1 cellular context compared by ENCODE assay signal in the genomic region with DNA sequence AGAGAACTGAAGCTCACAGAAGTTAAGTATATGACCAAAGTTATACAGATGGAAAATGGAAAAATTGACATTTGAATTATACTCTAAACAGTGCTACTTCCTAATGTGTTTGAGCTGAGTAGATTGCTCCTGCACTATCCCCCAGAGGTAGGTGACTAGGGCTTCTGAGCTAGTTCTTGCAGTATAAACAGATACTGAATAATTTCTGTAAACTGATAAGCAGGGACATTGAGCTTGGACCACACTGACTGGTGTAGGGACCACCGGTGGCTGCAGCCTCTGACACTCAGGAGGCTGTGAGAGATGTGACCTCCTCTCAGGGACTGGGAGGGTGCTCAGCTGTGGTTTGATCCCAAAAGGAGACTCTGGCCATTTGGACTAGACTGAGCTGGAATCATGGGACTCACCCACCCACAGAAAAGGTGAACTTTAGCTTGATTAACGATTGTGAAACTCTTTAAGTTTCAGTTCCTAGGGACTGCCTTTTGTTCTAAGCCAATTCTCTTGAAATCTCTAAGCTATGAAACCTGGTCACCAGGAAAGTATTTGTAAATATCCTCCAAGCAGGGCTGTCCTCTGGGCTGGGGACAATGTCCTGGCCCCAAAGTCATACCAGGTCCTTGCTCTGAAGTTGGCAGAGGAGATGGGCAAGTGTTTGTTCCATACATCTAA.
TF ChIP-seq lines count a peak whose summit lies in the region.

No MANE protein-coding gene starts in this region.

TF ChIP-seq in GM12878, 131 proteins besides CTCF, POLR2A, EP300 and RAD21 (continued from another document and continues in another):
- no peak for TF ChIP-seq E4F1 (IDR thresholded peaks at IDR 0.05; ENCODE audit: borderline replicate concordance, partially characterized antibody)
- TF ChIP-seq, protein P1, sequence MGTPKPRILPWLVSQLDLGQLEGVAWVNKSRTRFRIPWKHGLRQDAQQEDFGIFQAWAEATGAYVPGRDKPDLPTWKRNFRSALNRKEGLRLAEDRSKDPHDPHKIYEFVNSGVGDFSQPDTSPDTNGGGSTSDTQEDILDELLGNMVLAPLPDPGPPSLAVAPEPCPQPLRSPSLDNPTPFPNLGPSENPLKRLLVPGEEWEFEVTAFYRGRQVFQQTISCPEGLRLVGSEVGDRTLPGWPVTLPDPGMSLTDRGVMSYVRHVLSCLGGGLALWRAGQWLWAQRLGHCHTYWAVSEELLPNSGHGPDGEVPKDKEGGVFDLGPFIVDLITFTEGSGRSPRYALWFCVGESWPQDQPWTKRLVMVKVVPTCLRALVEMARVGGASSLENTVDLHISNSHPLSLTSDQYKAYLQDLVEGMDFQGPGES (IDR thresholded peaks at IDR 0.05), result no peak
- peak; percentile 69; the same call in 1 of the 2 replicates for TF ChIP-seq TBL1XR1 (IDR thresholded peaks at IDR 0.05; ENCODE audit: low read depth, low read length)
- no peak for TF ChIP-seq ZNF622 (IDR thresholded peaks at IDR 0.05)
- TF ChIP-seq SREBF1 (IDR thresholded peaks at IDR 0.05; ENCODE audit: low read length), result no peak
- no peak for TF ChIP-seq BRCA1 (IDR thresholded peaks at IDR 0.05; ENCODE audit: low read depth, low read length)
- TF ChIP-seq BMI1 (IDR thresholded peaks at IDR 0.05; ENCODE audit: borderline replicate concordance), result peak; percentile 56; the same call in 1 of the 2 replicates
- TF ChIP-seq, protein P2, sequence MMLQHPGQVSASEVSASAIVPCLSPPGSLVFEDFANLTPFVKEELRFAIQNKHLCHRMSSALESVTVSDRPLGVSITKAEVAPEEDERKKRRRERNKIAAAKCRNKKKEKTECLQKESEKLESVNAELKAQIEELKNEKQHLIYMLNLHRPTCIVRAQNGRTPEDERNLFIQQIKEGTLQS (IDR thresholded peaks at IDR 0.05; ENCODE audit: borderline replicate concordance, extremely low read depth, low read depth, low read length), result no peak
- no peak for TF ChIP-seq HDGF (IDR thresholded peaks at IDR 0.05)
- TF ChIP-seq NR2F1 (conservative IDR thresholded peaks at IDR 0.05), result peak; percentile 84
- no peak for TF ChIP-seq RB1 (IDR thresholded peaks at IDR 0.05; ENCODE audit: borderline replicate concordance)
- TF ChIP-seq BCL11A (IDR thresholded peaks at IDR 0.05; ENCODE audit: low read depth, low read length), result peak; percentile 89
- TF ChIP-seq NR2C1 (IDR thresholded peaks at IDR 0.05), result no peak
- TF ChIP-seq SP1 (IDR thresholded peaks at IDR 0.05; ENCODE audit: low read depth, low read length), result no peak
- no peak for TF ChIP-seq ZBTB40 (IDR thresholded peaks at IDR 0.05; ENCODE audit: borderline replicate concordance)
- no peak for TF ChIP-seq ZZZ3 (IDR thresholded peaks at IDR 0.05; ENCODE audit: control insufficient read depth, insufficient read length, low read depth)
- TF ChIP-seq, protein P3, sequence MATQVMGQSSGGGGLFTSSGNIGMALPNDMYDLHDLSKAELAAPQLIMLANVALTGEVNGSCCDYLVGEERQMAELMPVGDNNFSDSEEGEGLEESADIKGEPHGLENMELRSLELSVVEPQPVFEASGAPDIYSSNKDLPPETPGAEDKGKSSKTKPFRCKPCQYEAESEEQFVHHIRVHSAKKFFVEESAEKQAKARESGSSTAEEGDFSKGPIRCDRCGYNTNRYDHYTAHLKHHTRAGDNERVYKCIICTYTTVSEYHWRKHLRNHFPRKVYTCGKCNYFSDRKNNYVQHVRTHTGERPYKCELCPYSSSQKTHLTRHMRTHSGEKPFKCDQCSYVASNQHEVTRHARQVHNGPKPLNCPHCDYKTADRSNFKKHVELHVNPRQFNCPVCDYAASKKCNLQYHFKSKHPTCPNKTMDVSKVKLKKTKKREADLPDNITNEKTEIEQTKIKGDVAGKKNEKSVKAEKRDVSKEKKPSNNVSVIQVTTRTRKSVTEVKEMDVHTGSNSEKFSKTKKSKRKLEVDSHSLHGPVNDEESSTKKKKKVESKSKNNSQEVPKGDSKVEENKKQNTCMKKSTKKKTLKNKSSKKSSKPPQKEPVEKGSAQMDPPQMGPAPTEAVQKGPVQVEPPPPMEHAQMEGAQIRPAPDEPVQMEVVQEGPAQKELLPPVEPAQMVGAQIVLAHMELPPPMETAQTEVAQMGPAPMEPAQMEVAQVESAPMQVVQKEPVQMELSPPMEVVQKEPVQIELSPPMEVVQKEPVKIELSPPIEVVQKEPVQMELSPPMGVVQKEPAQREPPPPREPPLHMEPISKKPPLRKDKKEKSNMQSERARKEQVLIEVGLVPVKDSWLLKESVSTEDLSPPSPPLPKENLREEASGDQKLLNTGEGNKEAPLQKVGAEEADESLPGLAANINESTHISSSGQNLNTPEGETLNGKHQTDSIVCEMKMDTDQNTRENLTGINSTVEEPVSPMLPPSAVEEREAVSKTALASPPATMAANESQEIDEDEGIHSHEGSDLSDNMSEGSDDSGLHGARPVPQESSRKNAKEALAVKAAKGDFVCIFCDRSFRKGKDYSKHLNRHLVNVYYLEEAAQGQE (IDR thresholded peaks at IDR 0.05; ENCODE audit: low read depth, low read length), result no peak
- peak; percentile 72; the same call in 1 of the 2 replicates for TF ChIP-seq ATF2 (IDR thresholded peaks at IDR 0.05; ENCODE audit: low read length)
- no peak for TF ChIP-seq POLR2AphosphoS2 (IDR thresholded peaks at IDR 0.05; ENCODE audit: low read depth, low read length)
- TF ChIP-seq SMC3 (IDR thresholded peaks at IDR 0.05; ENCODE audit: borderline replicate concordance, low read length), result no peak
- no peak for TF ChIP-seq SIX5 (IDR thresholded peaks at IDR 0.05; ENCODE audit: low read depth, low read length, severe bottlenecking)
- TF ChIP-seq IRF4 (IDR thresholded peaks at IDR 0.05; ENCODE audit: low read depth, low read length), result peak; percentile 86
- TF ChIP-seq, protein P4, sequence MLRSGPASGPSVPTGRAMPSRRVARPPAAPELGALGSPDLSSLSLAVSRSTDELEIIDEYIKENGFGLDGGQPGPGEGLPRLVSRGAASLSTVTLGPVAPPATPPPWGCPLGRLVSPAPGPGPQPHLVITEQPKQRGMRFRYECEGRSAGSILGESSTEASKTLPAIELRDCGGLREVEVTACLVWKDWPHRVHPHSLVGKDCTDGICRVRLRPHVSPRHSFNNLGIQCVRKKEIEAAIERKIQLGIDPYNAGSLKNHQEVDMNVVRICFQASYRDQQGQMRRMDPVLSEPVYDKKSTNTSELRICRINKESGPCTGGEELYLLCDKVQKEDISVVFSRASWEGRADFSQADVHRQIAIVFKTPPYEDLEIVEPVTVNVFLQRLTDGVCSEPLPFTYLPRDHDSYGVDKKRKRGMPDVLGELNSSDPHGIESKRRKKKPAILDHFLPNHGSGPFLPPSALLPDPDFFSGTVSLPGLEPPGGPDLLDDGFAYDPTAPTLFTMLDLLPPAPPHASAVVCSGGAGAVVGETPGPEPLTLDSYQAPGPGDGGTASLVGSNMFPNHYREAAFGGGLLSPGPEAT (IDR thresholded peaks at IDR 0.05; ENCODE audit: low read depth), result peak; percentile 97
- TF ChIP-seq POLR2AphosphoS5 (IDR thresholded peaks at IDR 0.05; ENCODE audit: low read length), result no peak
- TF ChIP-seq TCF7 (IDR thresholded peaks at IDR 0.05; ENCODE audit: borderline replicate concordance), result 0 out of 2 replicates have a peak, but pooled peaks have one; percentile 46
- peak; percentile 66; the same call in 1 of the 2 replicates for TF ChIP-seq NBN (IDR thresholded peaks at IDR 0.05)
- TF ChIP-seq JUND (IDR thresholded peaks at IDR 0.05; ENCODE audit: low read depth, low read length), result no peak
- TF ChIP-seq CHD1 (IDR thresholded peaks at IDR 0.05; ENCODE audit: low read depth, low read length), result no peak
- 0 out of 2 replicates have a peak, but pooled peaks have one; percentile 34 for TF ChIP-seq MLLT1 (IDR thresholded peaks at IDR 0.05)
- TF ChIP-seq, protein P5, sequence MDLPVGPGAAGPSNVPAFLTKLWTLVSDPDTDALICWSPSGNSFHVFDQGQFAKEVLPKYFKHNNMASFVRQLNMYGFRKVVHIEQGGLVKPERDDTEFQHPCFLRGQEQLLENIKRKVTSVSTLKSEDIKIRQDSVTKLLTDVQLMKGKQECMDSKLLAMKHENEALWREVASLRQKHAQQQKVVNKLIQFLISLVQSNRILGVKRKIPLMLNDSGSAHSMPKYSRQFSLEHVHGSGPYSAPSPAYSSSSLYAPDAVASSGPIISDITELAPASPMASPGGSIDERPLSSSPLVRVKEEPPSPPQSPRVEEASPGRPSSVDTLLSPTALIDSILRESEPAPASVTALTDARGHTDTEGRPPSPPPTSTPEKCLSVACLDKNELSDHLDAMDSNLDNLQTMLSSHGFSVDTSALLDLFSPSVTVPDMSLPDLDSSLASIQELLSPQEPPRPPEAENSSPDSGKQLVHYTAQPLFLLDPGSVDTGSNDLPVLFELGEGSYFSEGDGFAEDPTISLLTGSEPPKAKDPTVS (IDR thresholded peaks at IDR 0.05; ENCODE audit: low read depth, low read length), result no peak
- no peak for TF ChIP-seq KDM1A (IDR thresholded peaks at IDR 0.05; ENCODE audit: borderline replicate concordance)
- TF ChIP-seq ZNF384 (IDR thresholded peaks at IDR 0.05; ENCODE audit: borderline replicate concordance, low read depth, low read length), result no peak
- 0 out of 2 replicates have a peak, but pooled peaks have one; percentile 20 for TF ChIP-seq PML (IDR thresholded peaks at IDR 0.05; ENCODE audit: low read length)
- no peak for TF ChIP-seq FOXK2 (IDR thresholded peaks at IDR 0.05)
- no peak for TF ChIP-seq MYB (IDR thresholded peaks at IDR 0.05; ENCODE audit: borderline replicate concordance, low read depth, low read length)
- no peak for TF ChIP-seq RAD51 (IDR thresholded peaks at IDR 0.05)
- TF ChIP-seq NFIC (IDR thresholded peaks at IDR 0.05; ENCODE audit: low read depth, low read length), result peak; percentile 83; the same call in 1 of the 2 replicates
- peak; percentile 73 for TF ChIP-seq ATF7 (IDR thresholded peaks at IDR 0.05; ENCODE audit: low read depth)
- TF ChIP-seq STAT3 (IDR thresholded peaks at IDR 0.05; ENCODE audit: low read depth, low read length), result no peak
- TF ChIP-seq TCF12 (IDR thresholded peaks at IDR 0.05; ENCODE audit: low read depth, low read length), result no peak
- peak; percentile 98 for TF ChIP-seq DPF2 (IDR thresholded peaks at IDR 0.05)
- no peak for TF ChIP-seq NR2C2 (IDR thresholded peaks at IDR 0.05; ENCODE audit: borderline replicate concordance, control insufficient read depth, insufficient read length, low read depth)
- TF ChIP-seq WRNIP1 (IDR thresholded peaks at IDR 0.05; ENCODE audit: borderline replicate concordance, low read depth, low read length), result no peak
